In genomic region chr22:36383110-36383581, GRCh38 we compare ENCODE assay signal across 8 cellular contexts. TPM values are rescaled to one million over a fixed set of nuclear protein-coding genes. Genes with fewer than 3 reads are reported as not detected.
DNase-seq lines count a peak whose midpoint lies in the region; TF ChIP-seq lines count a peak whose summit lies in the region.

No MANE protein-coding gene starts in this region.

- no peak for TF ChIP-seq CTCF in colonic mucosa (IDR thresholded peaks at IDR 0.05)
- no peak for TF ChIP-seq CTCF in parathyroid adenoma (IDR thresholded peaks at IDR 0.05)

- H3K4me1 ChIP-seq in SJSA1 (replicated peaks) (peaks cover 63% of the 10 kb centered on the region), colonic mucosa (peaks cover 17% of the 10 kb centered on the region), parathyroid adenoma (peaks cover 11% of the 10 kb centered on the region), HAP-1 (peaks cover 13% of the 10 kb centered on the region)

- H3K4me2 ChIP-seq in parathyroid adenoma (ENCODE audit: low read length) = no peak overlapping the region

- H3K79me2 ChIP-seq in parathyroid adenoma = peaks cover 45% of the 10 kb centered on the region

- no peak overlapping the region for H3K4me3 ChIP-seq in SJSA1
- H3K4me3 ChIP-seq in colonic mucosa = no peak overlapping the region
- H3K4me3 ChIP-seq in parathyroid adenoma (ENCODE audit: low read depth, low read length) = no peak overlapping the region
- no peak overlapping the region for H3K4me3 ChIP-seq in HAP-1

- H3K27ac ChIP-seq in SJSA1 (no peak overlapping the region), colonic mucosa (peak overlapping the region; percentile 98), parathyroid adenoma (peak overlapping the region; percentile 29)

- intact Hi-C loops in colonic mucosa (cut with DNase I) = no loop called here
- intact Hi-C loops in posterior cingulate gyrus (cut with DNase I) = no loop called here

- H2AFZ ChIP-seq in parathyroid adenoma = no peak overlapping the region

- no peaks in the 10 kb centered on the region for H3K9me3 ChIP-seq in SJSA1 (replicated peaks)
- no peaks in the 10 kb centered on the region for H3K9me3 ChIP-seq in colonic mucosa
- H3K9me3 ChIP-seq in parathyroid adenoma (ENCODE audit: control insufficient read depth, low read length) = no peaks in the 10 kb centered on the region
- H3K9me3 ChIP-seq in HAP-1 = no peaks in the 10 kb centered on the region

- in situ Hi-C loops in HAP-1 (cut with MboI; ENCODE audit: low sequenced_read_pairs) = no loop called here

- H3K27me3 ChIP-seq in SJSA1 (replicated peaks) (no peaks in the 10 kb centered on the region), colonic mucosa (no peaks in the 10 kb centered on the region), parathyroid adenoma (ENCODE audit: control insufficient read depth, insufficient read depth, low read length) (no peaks in the 10 kb centered on the region), HAP-1 (ENCODE audit: low read depth) (no peaks in the 10 kb centered on the region)

- H3K36me3 ChIP-seq in SJSA1 (peaks cover 90% of the 10 kb centered on the region), colonic mucosa (no peaks in the 10 kb centered on the region), parathyroid adenoma (ENCODE audit: control insufficient read depth, insufficient read depth, low read length) (no peaks in the 10 kb centered on the region), HAP-1 (replicated peaks) (peaks cover 24% of the 10 kb centered on the region)

- DNase-seq in activated CD4-positive, alpha-beta T cell treated with anti-CD3 and anti-CD28 coated beads for 48 hours = peak; percentile 74
- DNase-seq in activated CD4-positive, alpha-beta T cell treated with anti-CD3 and anti-CD28 coated beads for 1 hour = no peak
- peak; percentile 50 to 67 for DNase-seq in SJSA1 (ENCODE audit: low read depth in 1 of 2, low spot score in 2 of 2)
- no peak for DNase-seq in colonic mucosa
- DNase-seq in posterior cingulate gyrus = no peak
- no peak for DNase-seq in NCI-H446 (lab: John Stamatoyannopoulos, UW)
- no peak for DNase-seq in HAP-1 (ENCODE audit: low spot score in 2 of 2)

- H3K9ac ChIP-seq in colonic mucosa (ENCODE audit: low read depth in 2 of 2, low read length in 2 of 2) (peak overlapping the region; percentile 3 to 21), parathyroid adenoma (no peak overlapping the region)

RNA-seq across cellular contexts. Expression of gene MYH9, which starts 4.6 kb away (rescaled TPM):
- 510 and 668 TPM in 2 replicates for total RNA-seq in SJSA1 (2014; rRNA removed; shearing (Covaris generic))
- 100 to 1,000 TPM; 711 to 719 TPM for total RNA-seq in colonic mucosa

Comparison
In these comparisons a context has a peak if more than half of its experiments do, and no peak if none do; other contexts are left out.
1. DNase-seq: peak in activated CD4-positive, alpha-beta T cell treated with anti-CD3 and anti-CD28 coated beads for 48 hours (single experiment) and SJSA1 (2 of 2); none in activated CD4-positive, alpha-beta T cell treated with anti-CD3 and anti-CD28 coated beads for 1 hour (single experiment), colonic mucosa (single experiment), posterior cingulate gyrus (0 of 10), NCI-H446 (0 of 2) and HAP-1 (0 of 2).